In genomic region chr17:21341925-21342540, GRCh38 we compare ENCODE assay signal across 2 cellular contexts. TPM values are rescaled to one million over a fixed set of nuclear protein-coding genes. Genes with fewer than 3 reads are reported as not detected.
"Had no signal": no experiment of that assay in that cellular context is flagged by ENCODE, and none has a peak within 500 bp of the region (broad histone marks: within the 10 kb centered on the region; RNA-seq: fewer than 3 reads in every experiment).

No MANE protein-coding gene starts in this region.

RNA-seq across cellular contexts. Expression of gene KCNJ12, which starts 34.1 kb away (rescaled TPM):
- total RNA-seq: mammary epithelial cell; naive thymus-derived CD8-positive, alpha-beta T cell had no signal
